8 cellular contexts compared by ENCODE assay signal in the genomic region with DNA sequence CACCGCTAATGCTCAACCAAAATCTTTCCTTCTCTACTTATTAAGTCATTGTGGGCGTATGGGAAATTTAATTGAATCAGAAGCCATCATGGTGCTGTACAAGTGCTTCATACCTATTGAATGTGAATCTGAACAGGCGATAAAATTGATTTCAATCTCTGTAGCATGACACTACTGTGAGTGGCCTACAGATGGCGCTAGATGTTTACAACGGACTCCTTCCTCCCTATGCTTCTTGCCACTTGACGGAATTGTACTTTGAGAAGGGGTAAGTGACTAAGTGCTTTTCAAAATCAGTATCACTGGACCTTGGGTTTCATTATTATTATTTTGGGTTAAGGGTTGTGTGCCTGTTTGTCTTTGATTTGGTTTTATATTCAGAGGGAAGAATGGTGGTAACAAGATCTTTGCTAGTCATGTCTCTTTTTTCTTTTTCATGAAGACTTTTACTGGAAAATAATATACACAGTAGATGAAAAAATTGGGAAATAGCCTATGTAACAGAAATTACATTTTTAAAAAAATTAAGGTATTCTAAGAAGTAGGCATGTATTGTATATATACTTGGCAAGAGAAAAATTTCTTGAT. TPM values are rescaled to one million over a fixed set of nuclear protein-coding genes. Genes with fewer than 3 reads are reported as not detected.
DNase-seq lines count a peak whose midpoint lies in the region; ATAC-seq and FAIRE-seq lines count a peak whose summit lies in the region.

No MANE protein-coding gene starts in this region.

- peak; percentile 79 for ATAC-seq in GM19043 (IDR thresholded peaks at IDR 0.05; ENCODE audit: low read depth, unreplicated experiment)
- peak; percentile 65 to 75 for ATAC-seq in naive thymus-derived CD8-positive, alpha-beta T cell

- peaks cover 0 to 11% (median 0%) of the 10 kb centered on the region in 5 donors for H3K27me3 Mint-ChIP-seq in naive thymus-derived CD8-positive, alpha-beta T cell

- H3K4me3 Mint-ChIP-seq in naive thymus-derived CD8-positive, alpha-beta T cell: no peak overlapping the region

- H3K36me3 ChIP-seq in NT2/D1 (ENCODE audit: insufficient read depth, insufficient read length, low read length): no peaks in the 10 kb centered on the region

- peak; percentile 55 for FAIRE-seq in HTR-8/SVneo (lab: Jason Lieb, UNC)

- H3K9ac ChIP-seq in NT2/D1 (ENCODE audit: insufficient read length, low read depth): no peak overlapping the region

- H3K4me3 ChIP-seq in NT2/D1 (ENCODE audit: insufficient read length, low read depth): no peak overlapping the region

- POLR2A ChIA-PET in naive thymus-derived CD8-positive, alpha-beta T cell (lab: Charles Lee): no interaction called here

- H3K36me3 Mint-ChIP-seq in naive thymus-derived CD8-positive, alpha-beta T cell: no peaks in the 10 kb centered on the region

- peak; percentile 72 for DNase-seq in Ammon's horn (ENCODE audit: low spot score)
- DNase-seq in HTR-8/SVneo (ENCODE audit: insufficient read length, low spot score): peak; percentile 67
- peak; percentile 49 for DNase-seq in NT2/D1 (ENCODE audit: low read depth, low spot score)
- peak in 2 of 3 experiments; percentile 22 to 53 for DNase-seq in activated CD8-positive, alpha-beta memory T cell treated with anti-CD3 and anti-CD28 coated beads for 48 hours (ENCODE audit: low read depth in 2 of 3, low spot score in 2 of 3)
- peak; percentile 58 for DNase-seq in epidermal melanocyte (ENCODE audit: insufficient read length, low spot score)
- peak; percentile 27 to 76 (median 54) for DNase-seq in naive thymus-derived CD8-positive, alpha-beta T cell
- peak; percentile 29 for DNase-seq in stimulated activated naive CD4-positive, alpha-beta T cell treated with Interleukin-2 at 50 U/mL for 16 hours (lab: John Stamatoyannopoulos, UW)

- no peaks in the 10 kb centered on the region for H3K4me1 Mint-ChIP-seq in naive thymus-derived CD8-positive, alpha-beta T cell

- no peaks in the 10 kb centered on the region for H3K4me1 ChIP-seq in NT2/D1 (ENCODE audit: insufficient read depth, insufficient read length)

- H3K27ac Mint-ChIP-seq in naive thymus-derived CD8-positive, alpha-beta T cell: no peak overlapping the region

- no peaks in the 10 kb centered on the region for H3K9me3 ChIP-seq in NT2/D1 (ENCODE audit: insufficient read depth, low read length)

- H3K9me3 Mint-ChIP-seq in naive thymus-derived CD8-positive, alpha-beta T cell: no peaks in the 10 kb centered on the region

- H3K27me3 ChIP-seq in NT2/D1 (ENCODE audit: insufficient read depth, insufficient read length): no peaks in the 10 kb centered on the region

RNA-seq across cellular contexts. Expression of a gene that starts 35.4 kb away (rescaled TPM):
- total RNA-seq in naive thymus-derived CD8-positive, alpha-beta T cell: not detected
- polyA plus RNA-seq in naive thymus-derived CD8-positive, alpha-beta T cell: not detected
